ENCODE assay signal across 14 cellular contexts in genomic region chr7:18212788-18213187, GRCh38.
DNase-seq lines count a peak whose midpoint lies in the region; ATAC-seq and TF ChIP-seq lines count a peak whose summit lies in the region.
"Had no signal": no experiment of that assay in that cellular context is flagged by ENCODE, and none has a peak within 500 bp of the region (broad histone marks: within the 10 kb centered on the region; RNA-seq: fewer than 3 reads in every experiment).

No MANE protein-coding gene starts in this region.

- H3K27me3 Mint-ChIP-seq in natural killer cell (ENCODE audit: low read depth in 2 of 2): no peaks in the 10 kb centered on the region

- no peak for TF ChIP-seq CTCF in cardiac muscle cell (IDR thresholded peaks at IDR 0.05; ENCODE audit: low read depth, low read length)
- TF ChIP-seq CTCF in natural killer cell (IDR thresholded peaks at IDR 0.05): no peak

- ATAC-seq in Right ventricle myocardium inferior (no peak), HG02610 (IDR thresholded peaks at IDR 0.05; ENCODE audit: unreplicated experiment) (no peak), HG03135 (IDR thresholded peaks at IDR 0.05; ENCODE audit: unreplicated experiment) (no peak), natural killer cell (no peak)
- ATAC-seq: WTC11 had no signal

- peaks cover 27% of the 10 kb centered on the region for H3K4me1 ChIP-seq in cardiac muscle cell (ENCODE audit: low read depth)

- no peaks in the 10 kb centered on the region for H3K36me3 ChIP-seq in cardiac muscle cell
- H3K36me3 ChIP-seq in SK-N-MC (ENCODE audit: insufficient read depth, low read length): no peaks in the 10 kb centered on the region
- H3K36me3 ChIP-seq: spleen had no signal

- no peaks in the 10 kb centered on the region for H3K27me3 ChIP-seq in cardiac muscle cell
- H3K27me3 ChIP-seq: spleen had no signal

- H3K27ac ChIP-seq in cardiac muscle cell: peak overlapping the region; percentile 38
- H3K27ac ChIP-seq in SK-N-MC: peak overlapping the region; percentile 79
- H3K27ac ChIP-seq: epithelial cell of prostate had no signal

- H3K27ac Mint-ChIP-seq in natural killer cell: no peak overlapping the region
- H3K27ac Mint-ChIP-seq: WTC11 had no signal

- no peaks in the 10 kb centered on the region for H3K9me3 Mint-ChIP-seq in natural killer cell

- H3K4me1 Mint-ChIP-seq in natural killer cell: peaks cover 0 to 5% of the 10 kb centered on the region in 2 donors
- H3K4me1 Mint-ChIP-seq: WTC11 had no signal

- DNase-seq in cardiac muscle cell (ENCODE audit: low read depth in 1 of 2, low spot score in 1 of 2): peak; percentile 69 to 79
- DNase-seq in Right ventricle myocardium inferior (ENCODE audit: missing footprints): no peak
- DNase-seq in SK-N-MC (ENCODE audit: low read depth, low spot score): peak; percentile 44
- peak; percentile 92 for DNase-seq in fibroblast of peridontal ligament (ENCODE audit: extremely low read depth)
- DNase-seq in stromal cell of bone marrow (ENCODE audit: low read depth): peak; percentile 43
- DNase-seq in natural killer cell: no peak
- DNase-seq: activated naive CD4-positive, alpha-beta T cell; mesendoderm; nucleus accumbens; spleen had no signal

- H3K9me3 ChIP-seq in cardiac muscle cell (ENCODE audit: low read depth): no peaks in the 10 kb centered on the region
- H3K9me3 ChIP-seq in SK-N-MC (ENCODE audit: low read depth, low read length): no peaks in the 10 kb centered on the region

- H3K36me3 Mint-ChIP-seq in natural killer cell: no peaks in the 10 kb centered on the region
- H3K36me3 Mint-ChIP-seq: WTC11 had no signal

- H3K4me3 Mint-ChIP-seq in natural killer cell: no peak overlapping the region
- H3K4me3 Mint-ChIP-seq: WTC11 had no signal

- no peak overlapping the region for H3K9ac ChIP-seq in SK-N-MC (ENCODE audit: insufficient read length)

- intact Hi-C loops in Right ventricle myocardium inferior (cut with DNase I): no loop called here
- intact Hi-C loops in natural killer cell (cut with micrococcal nuclease): no loop called here

- no peak overlapping the region for H3K4me3 ChIP-seq in cardiac muscle cell
- peak overlapping the region; percentile 55; the same call in 1 of the 2 replicates for H3K4me3 ChIP-seq in SK-N-MC
- H3K4me3 ChIP-seq: spleen had no signal

Comparison
In these comparisons a context has a peak if more than half of its experiments do, and no peak if none do; other contexts are left out.
1. DNase-seq: peak in cardiac muscle cell (2 of 2), SK-N-MC (single experiment), fibroblast of peridontal ligament (single experiment) and stromal cell of bone marrow (single experiment); none in Right ventricle myocardium inferior (single experiment) and natural killer cell (single experiment).